ENCODE assay signal across 1 cellular context in the genomic region with DNA sequence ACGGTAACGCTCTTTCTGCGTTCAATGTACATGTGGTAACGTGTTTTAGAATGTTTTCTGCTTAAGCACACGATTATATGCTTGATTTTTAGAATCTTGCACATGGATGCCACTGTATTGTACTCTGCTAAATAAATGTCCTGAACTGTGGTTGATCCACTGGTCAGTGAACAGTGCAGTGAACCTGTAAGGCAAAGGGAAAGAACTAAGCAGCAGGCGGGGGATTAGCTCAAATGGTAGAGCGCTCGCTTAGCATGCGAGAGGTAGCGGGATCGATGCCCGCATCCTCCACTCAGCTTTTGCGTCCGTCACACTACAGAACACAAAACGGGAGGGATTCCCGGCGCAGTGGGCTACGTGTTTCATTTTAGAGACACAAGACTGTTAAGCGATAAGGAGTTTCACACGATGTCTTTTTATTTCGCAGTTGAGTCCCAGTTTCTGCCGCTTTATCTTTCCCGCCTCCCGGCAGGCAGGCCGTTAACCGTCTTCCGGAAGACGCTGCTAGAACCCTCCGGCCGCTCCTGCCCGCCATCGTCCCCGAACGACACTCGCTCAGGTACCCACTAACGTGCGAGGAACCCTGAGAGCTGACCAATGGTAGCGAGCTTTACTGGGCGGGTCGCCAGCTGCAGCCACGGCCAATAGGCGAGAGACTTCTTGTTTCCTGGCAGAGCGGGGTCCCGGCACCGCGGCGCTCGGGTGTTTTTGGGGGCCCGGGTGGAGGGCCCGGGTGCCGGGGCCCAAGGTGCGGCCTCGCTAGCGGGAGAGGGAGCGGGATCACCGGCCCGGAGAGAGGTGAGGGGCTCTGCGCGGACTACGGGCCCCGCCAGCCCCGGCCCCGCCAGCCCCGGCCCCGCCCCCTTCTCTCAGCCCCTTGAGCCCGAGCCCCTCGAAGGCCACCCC.
TF ChIP-seq lines count a peak whose summit lies in the region.

A gene with protein sequence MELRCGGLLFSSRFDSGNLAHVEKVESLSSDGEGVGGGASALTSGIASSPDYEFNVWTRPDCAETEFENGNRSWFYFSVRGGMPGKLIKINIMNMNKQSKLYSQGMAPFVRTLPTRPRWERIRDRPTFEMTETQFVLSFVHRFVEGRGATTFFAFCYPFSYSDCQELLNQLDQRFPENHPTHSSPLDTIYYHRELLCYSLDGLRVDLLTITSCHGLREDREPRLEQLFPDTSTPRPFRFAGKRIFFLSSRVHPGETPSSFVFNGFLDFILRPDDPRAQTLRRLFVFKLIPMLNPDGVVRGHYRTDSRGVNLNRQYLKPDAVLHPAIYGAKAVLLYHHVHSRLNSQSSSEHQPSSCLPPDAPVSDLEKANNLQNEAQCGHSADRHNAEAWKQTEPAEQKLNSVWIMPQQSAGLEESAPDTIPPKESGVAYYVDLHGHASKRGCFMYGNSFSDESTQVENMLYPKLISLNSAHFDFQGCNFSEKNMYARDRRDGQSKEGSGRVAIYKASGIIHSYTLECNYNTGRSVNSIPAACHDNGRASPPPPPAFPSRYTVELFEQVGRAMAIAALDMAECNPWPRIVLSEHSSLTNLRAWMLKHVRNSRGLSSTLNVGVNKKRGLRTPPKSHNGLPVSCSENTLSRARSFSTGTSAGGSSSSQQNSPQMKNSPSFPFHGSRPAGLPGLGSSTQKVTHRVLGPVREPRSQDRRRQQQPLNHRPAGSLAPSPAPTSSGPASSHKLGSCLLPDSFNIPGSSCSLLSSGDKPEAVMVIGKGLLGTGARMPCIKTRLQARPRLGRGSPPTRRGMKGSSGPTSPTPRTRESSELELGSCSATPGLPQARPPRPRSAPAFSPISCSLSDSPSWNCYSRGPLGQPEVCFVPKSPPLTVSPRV (plus strand): TSS at position 673 of the 906 bp plus-strand sequence. CDS start 1,291 bp downstream, outside the sequence.

TF ChIP-seq in HepG2, 621 proteins besides CTCF, POLR2A, EP300 and RAD21 (continued from another document and continues in another):
- no peak for TF ChIP-seq PLRG1 (conservative IDR thresholded peaks at IDR 0.05)
- TF ChIP-seq ZNF30 (CRISPR knock-in tag; IDR thresholded peaks at IDR 0.05) = 0 out of 2 replicates have a peak, but pooled peaks have one; percentile 59
- peak; percentile 74; the same call in 1 of the 2 replicates for TF ChIP-seq KDM5B (CRISPR knock-in tag; IDR thresholded peaks at IDR 0.05; ENCODE audit: borderline replicate concordance)
- TF ChIP-seq, protein P1, sequence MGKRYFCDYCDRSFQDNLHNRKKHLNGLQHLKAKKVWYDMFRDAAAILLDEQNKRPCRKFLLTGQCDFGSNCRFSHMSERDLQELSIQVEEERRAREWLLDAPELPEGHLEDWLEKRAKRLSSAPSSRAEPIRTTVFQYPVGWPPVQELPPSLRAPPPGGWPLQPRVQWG (CRISPR knock-in tag; IDR thresholded peaks at IDR 0.05; ENCODE audit: borderline replicate concordance, low read depth) = no peak
- TF ChIP-seq ATF7 (IDR thresholded peaks at IDR 0.05) = no peak
- no peak for TF ChIP-seq ATF7 (CRISPR knock-in tag; IDR thresholded peaks at IDR 0.05)
- no peak; the same call in 1 of the 2 replicates for TF ChIP-seq SMAD1 (CRISPR knock-in tag; IDR thresholded peaks at IDR 0.05; ENCODE audit: borderline replicate concordance, low read depth)
- no peak for TF ChIP-seq SRF (IDR thresholded peaks at IDR 0.05; ENCODE audit: low read depth, low read length)
- TF ChIP-seq ZNF775 (CRISPR knock-in tag; IDR thresholded peaks at IDR 0.05; ENCODE audit: borderline replicate concordance) = peak; percentile 70; the same call in 1 of the 2 replicates
- peak; percentile 14; the same call in 1 of the 2 replicates for TF ChIP-seq HMG20A (CRISPR knock-in tag; IDR thresholded peaks at IDR 0.05; ENCODE audit: borderline replicate concordance)
- TF ChIP-seq ZNF562 (CRISPR knock-in tag; IDR thresholded peaks at IDR 0.05; ENCODE audit: borderline replicate concordance) = peak; percentile 18
- peak; percentile 94 for TF ChIP-seq NAIF1 (CRISPR knock-in tag; IDR thresholded peaks at IDR 0.05; ENCODE audit: borderline replicate concordance)
- peak; percentile 52; the same call in 1 of the 2 replicates for TF ChIP-seq RFX3 (CRISPR knock-in tag; IDR thresholded peaks at IDR 0.05)
- TF ChIP-seq ZSCAN21 (CRISPR knock-in tag; IDR thresholded peaks at IDR 0.05; ENCODE audit: borderline replicate concordance) = no peak; the same call in none of the 2 replicates
- TF ChIP-seq MATR3 (CRISPR knock-in tag; IDR thresholded peaks at IDR 0.05) = no peak
- TF ChIP-seq SATB2 (CRISPR knock-in tag; IDR thresholded peaks at IDR 0.05) = 0 out of 2 replicates have a peak, but pooled peaks have one; percentile 70
- peak; percentile 62 for TF ChIP-seq ZNF263 (CRISPR knock-in tag; IDR thresholded peaks at IDR 0.05)
- peak; percentile 22; the same call in 1 of the 2 replicates for TF ChIP-seq ZNF121 (CRISPR knock-in tag; IDR thresholded peaks at IDR 0.05)
- peak; percentile 98 for TF ChIP-seq ARNT2 (CRISPR knock-in tag; IDR thresholded peaks at IDR 0.05; ENCODE audit: low read depth)
- TF ChIP-seq ZNF850 (CRISPR knock-in tag; conservative IDR thresholded peaks at IDR 0.05) = no peak
- TF ChIP-seq CENPT (CRISPR knock-in tag; IDR thresholded peaks at IDR 0.05; ENCODE audit: low read depth) = no peak; the same call in 1 of the 2 replicates
- TF ChIP-seq, protein P2, sequence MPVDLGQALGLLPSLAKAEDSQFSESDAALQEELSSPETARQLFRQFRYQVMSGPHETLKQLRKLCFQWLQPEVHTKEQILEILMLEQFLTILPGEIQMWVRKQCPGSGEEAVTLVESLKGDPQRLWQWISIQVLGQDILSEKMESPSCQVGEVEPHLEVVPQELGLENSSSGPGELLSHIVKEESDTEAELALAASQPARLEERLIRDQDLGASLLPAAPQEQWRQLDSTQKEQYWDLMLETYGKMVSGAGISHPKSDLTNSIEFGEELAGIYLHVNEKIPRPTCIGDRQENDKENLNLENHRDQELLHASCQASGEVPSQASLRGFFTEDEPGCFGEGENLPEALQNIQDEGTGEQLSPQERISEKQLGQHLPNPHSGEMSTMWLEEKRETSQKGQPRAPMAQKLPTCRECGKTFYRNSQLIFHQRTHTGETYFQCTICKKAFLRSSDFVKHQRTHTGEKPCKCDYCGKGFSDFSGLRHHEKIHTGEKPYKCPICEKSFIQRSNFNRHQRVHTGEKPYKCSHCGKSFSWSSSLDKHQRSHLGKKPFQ (CRISPR knock-in tag; IDR thresholded peaks at IDR 0.05; ENCODE audit: insufficient replicate concordance) = peak; percentile 92
- TF ChIP-seq, protein P3, sequence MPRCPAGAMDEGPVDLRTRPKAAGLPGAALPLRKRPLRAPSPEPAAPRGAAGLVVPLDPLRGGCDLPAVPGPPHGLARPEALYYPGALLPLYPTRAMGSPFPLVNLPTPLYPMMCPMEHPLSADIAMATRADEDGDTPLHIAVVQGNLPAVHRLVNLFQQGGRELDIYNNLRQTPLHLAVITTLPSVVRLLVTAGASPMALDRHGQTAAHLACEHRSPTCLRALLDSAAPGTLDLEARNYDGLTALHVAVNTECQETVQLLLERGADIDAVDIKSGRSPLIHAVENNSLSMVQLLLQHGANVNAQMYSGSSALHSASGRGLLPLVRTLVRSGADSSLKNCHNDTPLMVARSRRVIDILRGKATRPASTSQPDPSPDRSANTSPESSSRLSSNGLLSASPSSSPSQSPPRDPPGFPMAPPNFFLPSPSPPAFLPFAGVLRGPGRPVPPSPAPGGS (CRISPR knock-in tag; IDR thresholded peaks at IDR 0.05) = peak; percentile 91; the same call in 1 of the 2 replicates
- peak; percentile 53; the same call in 1 of the 2 replicates for TF ChIP-seq TAF1 (CRISPR knock-in tag; IDR thresholded peaks at IDR 0.05)
- peak; percentile 81 for TF ChIP-seq SIN3A (IDR thresholded peaks at IDR 0.05; ENCODE audit: borderline replicate concordance, low read depth, low read length)
- no peak for TF ChIP-seq ZNF747 (CRISPR knock-in tag; IDR thresholded peaks at IDR 0.05; ENCODE audit: borderline replicate concordance)
- peak; percentile 100 for TF ChIP-seq NFKB2 (CRISPR knock-in tag; IDR thresholded peaks at IDR 0.05; ENCODE audit: borderline replicate concordance)
- TF ChIP-seq REPIN1 (CRISPR knock-in tag; IDR thresholded peaks at IDR 0.05; ENCODE audit: borderline replicate concordance, low read depth) = peak; percentile 75; the same call in 1 of the 2 replicates
- peak; percentile 100 for TF ChIP-seq ZBTB42 (CRISPR knock-in tag; IDR thresholded peaks at IDR 0.05)
- peak; percentile 95 for TF ChIP-seq ZNF724P (CRISPR knock-in tag; IDR thresholded peaks at IDR 0.05; ENCODE audit: borderline replicate concordance)
- TF ChIP-seq RELA (CRISPR knock-in tag; IDR thresholded peaks at IDR 0.05) = no peak
- TF ChIP-seq AHR (CRISPR knock-in tag; IDR thresholded peaks at IDR 0.05) = peak; percentile 90
- TF ChIP-seq ZNF367 (CRISPR knock-in tag; IDR thresholded peaks at IDR 0.05; ENCODE audit: borderline replicate concordance) = peak; percentile 90; the same call in 1 of the 2 replicates
- no peak for TF ChIP-seq SMC3 (IDR thresholded peaks at IDR 0.05; ENCODE audit: low read length)
- peak; percentile 97 for TF ChIP-seq ZNF878 (CRISPR knock-in tag; IDR thresholded peaks at IDR 0.05)
- TF ChIP-seq MIER3 (CRISPR knock-in tag; IDR thresholded peaks at IDR 0.05; ENCODE audit: borderline replicate concordance) = 0 out of 2 replicates have a peak, but pooled peaks have one; percentile 11
- peak; percentile 92; the same call in 1 of the 2 replicates for TF ChIP-seq ZNF441 (CRISPR knock-in tag; IDR thresholded peaks at IDR 0.05; ENCODE audit: borderline replicate concordance)
- peak; percentile 79 for TF ChIP-seq RCOR2 (CRISPR knock-in tag; IDR thresholded peaks at IDR 0.05)
- TF ChIP-seq MED1 (CRISPR knock-in tag; IDR thresholded peaks at IDR 0.05) = peak; percentile 55; the same call in 1 of the 2 replicates
- TF ChIP-seq, protein P4, sequence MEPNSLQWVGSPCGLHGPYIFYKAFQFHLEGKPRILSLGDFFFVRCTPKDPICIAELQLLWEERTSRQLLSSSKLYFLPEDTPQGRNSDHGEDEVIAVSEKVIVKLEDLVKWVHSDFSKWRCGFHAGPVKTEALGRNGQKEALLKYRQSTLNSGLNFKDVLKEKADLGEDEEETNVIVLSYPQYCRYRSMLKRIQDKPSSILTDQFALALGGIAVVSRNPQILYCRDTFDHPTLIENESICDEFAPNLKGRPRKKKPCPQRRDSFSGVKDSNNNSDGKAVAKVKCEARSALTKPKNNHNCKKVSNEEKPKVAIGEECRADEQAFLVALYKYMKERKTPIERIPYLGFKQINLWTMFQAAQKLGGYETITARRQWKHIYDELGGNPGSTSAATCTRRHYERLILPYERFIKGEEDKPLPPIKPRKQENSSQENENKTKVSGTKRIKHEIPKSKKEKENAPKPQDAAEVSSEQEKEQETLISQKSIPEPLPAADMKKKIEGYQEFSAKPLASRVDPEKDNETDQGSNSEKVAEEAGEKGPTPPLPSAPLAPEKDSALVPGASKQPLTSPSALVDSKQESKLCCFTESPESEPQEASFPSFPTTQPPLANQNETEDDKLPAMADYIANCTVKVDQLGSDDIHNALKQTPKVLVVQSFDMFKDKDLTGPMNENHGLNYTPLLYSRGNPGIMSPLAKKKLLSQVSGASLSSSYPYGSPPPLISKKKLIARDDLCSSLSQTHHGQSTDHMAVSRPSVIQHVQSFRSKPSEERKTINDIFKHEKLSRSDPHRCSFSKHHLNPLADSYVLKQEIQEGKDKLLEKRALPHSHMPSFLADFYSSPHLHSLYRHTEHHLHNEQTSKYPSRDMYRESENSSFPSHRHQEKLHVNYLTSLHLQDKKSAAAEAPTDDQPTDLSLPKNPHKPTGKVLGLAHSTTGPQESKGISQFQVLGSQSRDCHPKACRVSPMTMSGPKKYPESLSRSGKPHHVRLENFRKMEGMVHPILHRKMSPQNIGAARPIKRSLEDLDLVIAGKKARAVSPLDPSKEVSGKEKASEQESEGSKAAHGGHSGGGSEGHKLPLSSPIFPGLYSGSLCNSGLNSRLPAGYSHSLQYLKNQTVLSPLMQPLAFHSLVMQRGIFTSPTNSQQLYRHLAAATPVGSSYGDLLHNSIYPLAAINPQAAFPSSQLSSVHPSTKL (CRISPR knock-in tag; IDR thresholded peaks at IDR 0.05) = peak; percentile 35
- TF ChIP-seq MBD4 (IDR thresholded peaks at IDR 0.05; ENCODE audit: borderline replicate concordance, low read length) = peak; percentile 98; the same call in 1 of the 2 replicates
- peak; percentile 24; the same call in 1 of the 2 replicates for TF ChIP-seq ZSCAN25 (CRISPR knock-in tag; IDR thresholded peaks at IDR 0.05)
- TF ChIP-seq, protein P5, sequence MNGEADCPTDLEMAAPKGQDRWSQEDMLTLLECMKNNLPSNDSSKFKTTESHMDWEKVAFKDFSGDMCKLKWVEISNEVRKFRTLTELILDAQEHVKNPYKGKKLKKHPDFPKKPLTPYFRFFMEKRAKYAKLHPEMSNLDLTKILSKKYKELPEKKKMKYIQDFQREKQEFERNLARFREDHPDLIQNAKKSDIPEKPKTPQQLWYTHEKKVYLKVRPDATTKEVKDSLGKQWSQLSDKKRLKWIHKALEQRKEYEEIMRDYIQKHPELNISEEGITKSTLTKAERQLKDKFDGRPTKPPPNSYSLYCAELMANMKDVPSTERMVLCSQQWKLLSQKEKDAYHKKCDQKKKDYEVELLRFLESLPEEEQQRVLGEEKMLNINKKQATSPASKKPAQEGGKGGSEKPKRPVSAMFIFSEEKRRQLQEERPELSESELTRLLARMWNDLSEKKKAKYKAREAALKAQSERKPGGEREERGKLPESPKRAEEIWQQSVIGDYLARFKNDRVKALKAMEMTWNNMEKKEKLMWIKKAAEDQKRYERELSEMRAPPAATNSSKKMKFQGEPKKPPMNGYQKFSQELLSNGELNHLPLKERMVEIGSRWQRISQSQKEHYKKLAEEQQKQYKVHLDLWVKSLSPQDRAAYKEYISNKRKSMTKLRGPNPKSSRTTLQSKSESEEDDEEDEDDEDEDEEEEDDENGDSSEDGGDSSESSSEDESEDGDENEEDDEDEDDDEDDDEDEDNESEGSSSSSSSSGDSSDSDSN (CRISPR knock-in tag; IDR thresholded peaks at IDR 0.05) = no peak; the same call in 1 of the 2 replicates
- peak; percentile 82 for TF ChIP-seq MXD4 (CRISPR knock-in tag; IDR thresholded peaks at IDR 0.05)
- peak; percentile 61; the same call in 1 of the 2 replicates for TF ChIP-seq ZNF33A (CRISPR knock-in tag; IDR thresholded peaks at IDR 0.05; ENCODE audit: borderline replicate concordance)
- TF ChIP-seq NR2C2 (CRISPR knock-in tag; IDR thresholded peaks at IDR 0.05; ENCODE audit: borderline replicate concordance) = peak; percentile 50; the same call in 1 of the 2 replicates
- no peak; the same call in 1 of the 2 replicates for TF ChIP-seq GABPA (IDR thresholded peaks at IDR 0.05; ENCODE audit: low read depth, low read length)
- TF ChIP-seq GABPA (CRISPR knock-in tag; IDR thresholded peaks at IDR 0.05; ENCODE audit: low read depth) = peak; percentile 76
- TF ChIP-seq ZNF546 (CRISPR knock-in tag; conservative IDR thresholded peaks at IDR 0.05) = peak; percentile 92; the same call in 1 of the 2 replicates
- no peak for TF ChIP-seq CBX1 (IDR thresholded peaks at IDR 0.05; ENCODE audit: low read depth)
- TF ChIP-seq, protein P6, sequence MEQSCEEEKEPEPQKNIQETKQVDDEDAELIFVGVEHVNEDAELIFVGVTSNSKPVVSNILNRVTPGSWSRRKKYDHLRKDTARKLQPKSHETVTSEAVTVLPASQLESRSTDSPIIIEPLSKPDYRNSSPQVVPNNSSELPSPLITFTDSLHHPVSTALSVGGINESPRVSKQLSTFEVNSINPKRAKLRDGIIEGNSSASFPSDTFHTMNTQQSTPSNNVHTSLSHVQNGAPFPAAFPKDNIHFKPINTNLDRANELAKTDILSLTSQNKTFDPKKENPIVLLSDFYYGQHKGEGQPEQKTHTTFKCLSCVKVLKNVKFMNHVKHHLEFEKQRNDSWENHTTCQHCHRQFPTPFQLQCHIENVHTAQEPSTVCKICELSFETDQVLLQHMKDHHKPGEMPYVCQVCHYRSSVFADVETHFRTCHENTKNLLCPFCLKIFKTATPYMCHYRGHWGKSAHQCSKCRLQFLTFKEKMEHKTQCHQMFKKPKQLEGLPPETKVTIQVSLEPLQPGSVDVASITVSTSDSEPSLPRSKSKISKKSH (CRISPR knock-in tag; IDR thresholded peaks at IDR 0.05; ENCODE audit: borderline replicate concordance) = peak; percentile 99
